Comparison of ENCODE assay signal across 18 cellular contexts in genomic region chrX:13638826-13639225, GRCh38.
"Had no signal": no experiment of that assay in that cellular context is flagged by ENCODE, and none has a peak within 500 bp of the region (broad histone marks: within the 10 kb centered on the region; RNA-seq: fewer than 3 reads in every experiment).

No MANE protein-coding gene starts in this region.

- DNase-seq: dermis blood vessel endothelial cell; effector CD4-positive, alpha-beta T cell; heart right ventricle; hypothalamus; left ventricle myocardium superior; mesenchymal stem cell; midbrain; occipital lobe; pancreas; retina; right lobe of liver; spleen; stimulated activated CD4-positive, alpha-beta T cell treated with anti-CD3 and anti-CD28 coated beads, Interleukin-15, amount 100 ng/mL, for 24 hours; stimulated activated CD4-positive, alpha-beta T cell treated with anti-CD3 and anti-CD28 coated beads, Interleukin-1b, Interleukin-23, amount 100 ng/mL, for 48 hours; stimulated activated CD4-positive, alpha-beta T cell treated with anti-CD3 and anti-CD28 coated beads, Interleukin-4, amount 100 ng/mL, for 24 hours; tibial artery had no signal

- ATAC-seq: heart right ventricle; left ventricle myocardium superior; natural killer cell treated with Interleukin-12 subunit alpha and Interleukin-12 subunit beta and Interleukin-15 and Interleukin-18, amount 100 ng/mL, for 72 hours; pancreas; right lobe of liver; stimulated activated memory B cell treated with anti-CD40 and anti-IgM and Interleukin-4, amounts not matched to agents 10 μg/mL and 1 μg/mL and 100 μg/mL, for 72 hours had no signal
